ENCODE assay signal across 22 cellular contexts in genomic region chr5:83124593-83124992, GRCh38.
"Had no signal": no experiment of that assay in that cellular context is flagged by ENCODE, and none has a peak within 500 bp of the region (broad histone marks: within the 10 kb centered on the region; RNA-seq: fewer than 3 reads in every experiment).

No MANE protein-coding gene starts in this region.

- H3K4me2 ChIP-seq: KMS-11 had no signal

- H3K27ac ChIP-seq: KMS-11, Peyer's patch, RWPE1 had no signal

- H3K36me3 ChIP-seq: Peyer's patch had no signal

- H3K4me3 ChIP-seq: Peyer's patch had no signal

- H3K4me1 ChIP-seq: Peyer's patch had no signal

- ATAC-seq: activated T-helper 17 cell treated with anti-CD3 and anti-CD28 coated beads, Interleukin-2, amount 50 U/mL, for 72 hours; T-helper 17 cell had no signal

- H3K9ac ChIP-seq: KMS-11 had no signal

- DNase-seq: activated CD4-positive, alpha-beta memory T cell treated with anti-CD3 and anti-CD28 coated beads for 36 hours; activated CD4-positive, alpha-beta T cell treated with anti-CD3 and anti-CD28 coated beads, Interleukin-2, amount 10 ng/mL, durations not matched to agents 7 days and 5 days; activated CD4-positive, CD25-positive, alpha-beta regulatory T cell; activated gamma-delta T cell; activated naive CD4-positive, alpha-beta T cell treated with anti-CD3 and anti-CD28 coated beads for 36 hours; activated T-cell treated with anti-CD3 and anti-CD28 coated beads for 4 hours; activated T-cell treated with anti-CD3 and anti-CD28 coated beads, Interleukin-2, amount 50 U/mL, for 48 hours; amygdala; NCI-H1105; NCI-H1436; NCI-H1694 treated with DMSO at 0.1 percent for 48 hours; NCI-H2029 treated with DMSO at 0.1 percent for 48 hours; NCI-H446; NCI-H524; NCI-H82; Peyer's patch; SHP77; T-helper 17 cell; T-helper 9 cell had no signal

- H3K27me3 ChIP-seq: Peyer's patch had no signal
